In the genomic region with DNA sequence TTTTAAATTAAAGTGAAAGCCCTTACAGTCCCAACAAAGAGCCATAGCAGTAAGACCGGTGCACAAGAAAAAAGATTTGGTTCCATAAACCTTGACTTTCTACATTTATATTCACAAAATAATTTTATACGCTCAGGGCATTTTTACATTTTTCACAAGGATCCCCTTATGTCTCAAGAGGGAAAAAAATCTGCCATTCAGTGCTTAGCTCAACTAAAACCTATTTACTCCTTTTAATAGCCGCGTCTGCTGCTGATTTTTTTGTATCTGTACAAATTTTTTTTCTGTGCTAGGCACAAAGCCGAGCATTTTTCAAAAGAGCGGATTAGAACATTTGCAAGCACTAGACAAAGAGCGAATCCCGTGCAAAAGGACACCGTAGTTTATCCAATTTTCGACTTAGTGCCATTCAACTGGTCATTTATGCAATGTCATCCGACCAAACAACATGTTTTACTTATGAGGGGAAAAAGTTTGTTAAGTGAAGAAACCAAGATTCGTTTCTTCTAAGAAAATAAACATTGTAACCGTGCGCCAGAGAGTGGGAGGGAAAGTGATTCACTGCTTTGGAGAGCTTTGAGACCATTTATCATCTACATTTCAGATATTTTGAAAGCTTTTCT, we compare ENCODE assay signal across 34 cellular contexts. TPM values are rescaled to one million over a fixed set of nuclear protein-coding genes. Genes with fewer than 3 reads are reported as not detected.
"Had no signal": no experiment of that assay in that cellular context is flagged by ENCODE, and none has a peak within 500 bp of the region (broad histone marks: within the 10 kb centered on the region; RNA-seq: fewer than 3 reads in every experiment).

No MANE protein-coding gene starts in this region.

- H3K9me3 Mint-ChIP-seq: dendritic cell treated with granulocyte-macrophage colony-stimulating factor and Interleukin-4, amounts not matched to agents 40 ng/mL and 50 ng/mL, for 4 days; neural crest cell had no signal

- H3K4me1 Mint-ChIP-seq: central memory CD8-positive, alpha-beta T cell had no signal

- H3K79me2 ChIP-seq: hepatocyte, parathyroid adenoma had no signal

- H3K27ac ChIP-seq: esophagus muscularis mucosa, gastrocnemius medialis, hepatocyte, parathyroid adenoma, psoas muscle, right atrium auricular region, spleen, transverse colon, WERI-Rb-1 had no signal

- H3K27ac Mint-ChIP-seq: activated CD4-positive, alpha-beta memory T cell treated with anti-CD3 and anti-CD28 coated beads for 36 hours; activated CD4-positive, alpha-beta T cell treated with anti-CD3 and anti-CD28 coated beads, Interleukin-2, amount 10 ng/mL, durations not matched to agents 24 days and 14 days; activated T-helper 1 cell treated with anti-CD3 and anti-CD28 coated beads, Interleukin-12 subunit alpha, Interleukin-12 subunit beta, Interleukin-2, Interleukin-4 antibody, amounts not matched to agents 30 ng/mL and 10 ng/mL and 1 ng/mL, durations not matched to agents 14 hours and 24 hours and 36 hours; dendritic cell treated with granulocyte-macrophage colony-stimulating factor and Interleukin-4, amounts not matched to agents 40 ng/mL and 50 ng/mL, for 4 days; naive thymus-derived CD4-positive, alpha-beta T cell; T-helper 1 cell treated with Interleukin-12 subunit alpha and Interleukin-12 subunit beta and Interleukin-4 antibody, amounts not matched to agents 30 μg/mL and 1 μg/mL, for 36 hours had no signal

- FAIRE-seq: bronchial epithelial cell, kidney, urothelium cell line had no signal

- H3K36me3 ChIP-seq: esophagus muscularis mucosa, gastrocnemius medialis, right atrium auricular region, spleen, transverse colon, WERI-Rb-1 had no signal

- H3K9me3 ChIP-seq: esophagus muscularis mucosa, gastrocnemius medialis, psoas muscle, right atrium auricular region, transverse colon had no signal

- H3K4me3 ChIP-seq: esophagus muscularis mucosa, gastrocnemius medialis, hepatocyte, psoas muscle, right atrium auricular region, spleen, transverse colon had no signal

- H3K4me3 Mint-ChIP-seq: activated CD4-positive, alpha-beta memory T cell treated with anti-CD3 and anti-CD28 coated beads for 36 hours; activated CD4-positive, alpha-beta T cell treated with anti-CD3 and anti-CD28 coated beads, Interleukin-2, amount 10 ng/mL, durations not matched to agents 24 days and 14 days; activated T-helper 1 cell treated with anti-CD3 and anti-CD28 coated beads, Interleukin-12 subunit alpha, Interleukin-12 subunit beta, Interleukin-2, Interleukin-4 antibody, amounts not matched to agents 30 ng/mL and 10 ng/mL and 1 ng/mL, durations not matched to agents 14 hours and 24 hours and 36 hours; central memory CD8-positive, alpha-beta T cell; dendritic cell treated with granulocyte-macrophage colony-stimulating factor and Interleukin-4, amounts not matched to agents 40 ng/mL and 50 ng/mL, for 4 days; naive thymus-derived CD4-positive, alpha-beta T cell; neural crest cell; T-helper 1 cell treated with Interleukin-12 subunit alpha and Interleukin-12 subunit beta and Interleukin-4 antibody, amounts not matched to agents 30 μg/mL and 1 μg/mL, for 36 hours had no signal

- ATAC-seq: activated CD4-positive, CD25-positive, alpha-beta regulatory T cell treated with anti-CD3 and anti-CD28 coated beads, Interleukin-2, amount 50 U/mL, for 24 hours; gastrocnemius medialis; left colon; naive thymus-derived CD4-positive, alpha-beta T cell; psoas muscle had no signal

- H2AFZ ChIP-seq: hepatocyte, parathyroid adenoma had no signal

- H3K4me2 ChIP-seq: hepatocyte had no signal

- H3K27me3 ChIP-seq: right atrium auricular region had no signal

- H3K9ac ChIP-seq: parathyroid adenoma had no signal

- DNase-seq: activated CD4-positive, alpha-beta memory T cell treated with anti-CD3 and anti-CD28 coated beads for 36 hours; activated CD4-positive, alpha-beta T cell treated with anti-CD3 and anti-CD28 coated beads, Interleukin-2, amount 10 ng/mL, durations not matched to agents 24 days and 14 days; activated CD8-positive, alpha-beta memory T cell treated with anti-CD3 and anti-CD28 coated beads, Interleukin-2, amount 50 U/mL, for 4 hours; activated effector memory CD4-positive, alpha-beta T cell treated with anti-CD3 and anti-CD28 coated beads, Interleukin-2, amount 50 U/mL, for 16 hours; activated naive CD4-positive, alpha-beta T cell treated with anti-CD3 and anti-CD28 coated beads, Interleukin-2, amount 50 U/mL, for 16 hours; activated T-cell treated with anti-CD3 and anti-CD28 coated beads, Interleukin-2, amount 50 U/mL, for 1 hour; effector CD4-positive, alpha-beta T cell; gastrocnemius medialis; kidney; left colon; midbrain; naive thymus-derived CD4-positive, alpha-beta T cell; occipital lobe; psoas muscle; spleen; stimulated activated naive CD4-positive, alpha-beta T cell treated with Interleukin-2 at 50 U/mL for 16 hours; SW 1271; T1000; transverse colon; WERI-Rb-1 had no signal

- H3K4me1 ChIP-seq: gastrocnemius medialis, parathyroid adenoma, psoas muscle, right atrium auricular region, spleen, transverse colon had no signal

RNA-seq across cellular contexts. Expression of a gene that starts 3.7 kb away (rescaled TPM):
- total RNA-seq: activated CD4-positive, alpha-beta memory T cell treated with anti-CD3 and anti-CD28 coated beads for 36 hours; activated CD4-positive, alpha-beta T cell treated with anti-CD3 and anti-CD28 coated beads, Interleukin-2, amount 10 ng/mL, durations not matched to agents 24 days and 14 days; activated CD8-positive, alpha-beta memory T cell treated with anti-CD3 and anti-CD28 coated beads for 36 hours; activated T-helper 1 cell treated with anti-CD3 and anti-CD28 coated beads, Interleukin-12 subunit alpha, Interleukin-12 subunit beta, Interleukin-2, Interleukin-4 antibody, amounts not matched to agents 30 ng/mL and 10 ng/mL and 1 ng/mL, durations not matched to agents 14 hours and 24 hours and 36 hours; bronchial epithelial cell; esophagus muscularis mucosa; gastrocnemius medialis; kidney; left colon; liver; naive thymus-derived CD4-positive, alpha-beta T cell; neural crest cell; psoas muscle; right atrium auricular region; spleen; transverse colon had no signal
- polyA plus RNA-seq: hepatocyte; liver; naive thymus-derived CD4-positive, alpha-beta T cell; psoas muscle; spleen had no signal
